ENCODE assay signal across 7 cellular contexts in genomic region chr4:166222271-166222670, GRCh38.
"Had no signal": no experiment of that assay in that cellular context is flagged by ENCODE, and none has a peak within 500 bp of the region (broad histone marks: within the 10 kb centered on the region; RNA-seq: fewer than 3 reads in every experiment).

No MANE protein-coding gene starts in this region.

- H3K27ac ChIP-seq: HL-60 had no signal

- ATAC-seq: HepG2, K562 had no signal

- DNase-seq: IMR-90, KBM-7, KG1 had no signal

- FAIRE-seq: HepG2, HTR-8/SVneo, K562 had no signal

- H3K4me3 ChIP-seq: K562 had no signal
